1 cellular context compared by ENCODE assay signal in the genomic region with DNA sequence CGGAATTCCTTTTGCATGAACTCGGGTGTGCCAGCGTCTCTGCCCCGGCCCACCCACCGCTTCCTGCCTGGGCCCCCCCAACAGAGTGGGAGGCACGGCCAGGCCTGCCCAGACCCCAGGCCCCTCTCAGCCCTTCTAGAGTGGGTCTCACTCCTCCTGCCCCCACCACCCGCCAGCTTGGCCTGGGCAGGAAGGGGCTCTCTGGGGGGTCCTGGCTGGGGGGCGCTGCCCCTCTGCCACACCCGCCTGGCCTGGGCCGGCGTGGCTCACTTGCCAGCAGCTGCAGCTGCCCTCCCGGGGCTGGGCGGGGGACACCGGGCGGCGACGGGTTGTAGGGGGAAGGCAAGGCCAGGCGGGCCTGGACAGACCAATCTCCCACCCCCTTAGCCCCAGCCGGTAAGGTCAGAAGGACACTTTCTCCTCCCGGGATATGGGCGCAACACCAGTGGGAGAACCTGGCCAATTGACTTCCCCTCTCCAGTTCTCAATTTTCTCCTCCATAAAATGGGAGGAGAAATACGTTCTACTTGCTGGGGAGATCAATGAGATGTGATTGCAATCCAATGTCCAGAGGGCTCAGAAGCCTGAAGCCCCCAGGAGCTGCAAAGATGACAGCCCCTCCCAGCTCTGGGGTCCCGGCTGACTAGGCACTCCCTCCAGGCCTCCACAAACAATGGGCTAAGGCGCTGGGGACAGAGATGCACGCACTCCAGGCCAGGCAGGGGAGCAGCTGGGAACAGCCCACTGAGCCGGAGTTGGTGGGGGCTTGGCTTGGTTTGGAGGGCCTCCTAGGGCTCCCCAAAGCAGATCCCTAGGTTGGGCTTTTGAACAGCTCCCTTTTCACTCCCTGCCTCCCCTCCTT.
TF ChIP-seq lines count a peak whose summit lies in the region.

No MANE protein-coding gene starts in this region.

TF ChIP-seq in IMR-90, 13 proteins besides CTCF, POLR2A, EP300 and RAD21:
- TF ChIP-seq CHD1 (IDR thresholded peaks at IDR 0.05; ENCODE audit: low read depth, low read length) (no peak), FOS (IDR thresholded peaks at IDR 0.05; ENCODE audit: low read depth, low read length) (no peak), BHLHE40 (IDR thresholded peaks at IDR 0.05; ENCODE audit: low read depth, low read length) (no peak), NFE2L2 (IDR thresholded peaks at IDR 0.05; ENCODE audit: low read depth, low read length) (no peak), MAZ (IDR thresholded peaks at IDR 0.05; ENCODE audit: borderline replicate concordance, low read depth, low read length) (no peak), MXI1 (IDR thresholded peaks at IDR 0.05; ENCODE audit: borderline replicate concordance, low read depth, low read length) (no peak), RCOR1 (IDR thresholded peaks at IDR 0.05; ENCODE audit: insufficient replicate concordance, low read length) (no peak), CEBPB (IDR thresholded peaks at IDR 0.05; ENCODE audit: low read depth, low read length) (no peak), SMC3 (IDR thresholded peaks at IDR 0.05; ENCODE audit: low read depth, low read length) (no peak), MAFK (IDR thresholded peaks at IDR 0.05; ENCODE audit: low read depth, low read length) (no peak), RFX5 (IDR thresholded peaks at IDR 0.05; ENCODE audit: low read depth, low read length) (no peak)
- TF ChIP-seq, protein P1, sequence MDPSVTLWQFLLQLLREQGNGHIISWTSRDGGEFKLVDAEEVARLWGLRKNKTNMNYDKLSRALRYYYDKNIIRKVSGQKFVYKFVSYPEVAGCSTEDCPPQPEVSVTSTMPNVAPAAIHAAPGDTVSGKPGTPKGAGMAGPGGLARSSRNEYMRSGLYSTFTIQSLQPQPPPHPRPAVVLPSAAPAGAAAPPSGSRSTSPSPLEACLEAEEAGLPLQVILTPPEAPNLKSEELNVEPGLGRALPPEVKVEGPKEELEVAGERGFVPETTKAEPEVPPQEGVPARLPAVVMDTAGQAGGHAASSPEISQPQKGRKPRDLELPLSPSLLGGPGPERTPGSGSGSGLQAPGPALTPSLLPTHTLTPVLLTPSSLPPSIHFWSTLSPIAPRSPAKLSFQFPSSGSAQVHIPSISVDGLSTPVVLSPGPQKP (IDR thresholded peaks at IDR 0.05; ENCODE audit: borderline replicate concordance, low read depth, low read length) = no peak
- TF ChIP-seq, protein P2, sequence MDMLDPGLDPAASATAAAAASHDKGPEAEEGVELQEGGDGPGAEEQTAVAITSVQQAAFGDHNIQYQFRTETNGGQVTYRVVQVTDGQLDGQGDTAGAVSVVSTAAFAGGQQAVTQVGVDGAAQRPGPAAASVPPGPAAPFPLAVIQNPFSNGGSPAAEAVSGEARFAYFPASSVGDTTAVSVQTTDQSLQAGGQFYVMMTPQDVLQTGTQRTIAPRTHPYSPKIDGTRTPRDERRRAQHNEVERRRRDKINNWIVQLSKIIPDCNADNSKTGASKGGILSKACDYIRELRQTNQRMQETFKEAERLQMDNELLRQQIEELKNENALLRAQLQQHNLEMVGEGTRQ (IDR thresholded peaks at IDR 0.05; ENCODE audit: low read depth, low read length) = no peak
